ENCODE assay signal across 1 cellular context in genomic region chr17:82058855-82059249, GRCh38.
TF ChIP-seq lines count a peak whose summit lies in the region.

No MANE protein-coding gene starts in this region.

TF ChIP-seq in GM12878, 131 proteins besides CTCF, POLR2A, EP300 and RAD21:
- no peak for TF ChIP-seq ASH2L (IDR thresholded peaks at IDR 0.05; ENCODE audit: borderline replicate concordance, low read depth)
- no peak for TF ChIP-seq IRF4 (IDR thresholded peaks at IDR 0.05; ENCODE audit: low read depth, low read length)
- TF ChIP-seq NRF1 (conservative IDR thresholded peaks at IDR 0.05; ENCODE audit: low read depth, low read length), result no peak
- no peak for TF ChIP-seq ZBTB11 (CRISPR knock-in tag; IDR thresholded peaks at IDR 0.05)
- TF ChIP-seq CREB1 (IDR thresholded peaks at IDR 0.05; ENCODE audit: low read depth), result no peak
- no peak for TF ChIP-seq TARDBP (IDR thresholded peaks at IDR 0.05; ENCODE audit: borderline replicate concordance)
- no peak for TF ChIP-seq ATF2 (IDR thresholded peaks at IDR 0.05; ENCODE audit: low read length)
- no peak for TF ChIP-seq GABPA (IDR thresholded peaks at IDR 0.05; ENCODE audit: low read depth)
- no peak for TF ChIP-seq ESRRA (IDR thresholded peaks at IDR 0.05; ENCODE audit: low read length)
- no peak for TF ChIP-seq HCFC1 (IDR thresholded peaks at IDR 0.05; ENCODE audit: low read length)
- no peak for TF ChIP-seq TAF1 (IDR thresholded peaks at IDR 0.05; ENCODE audit: borderline replicate concordance, low read depth, low read length)
- no peak for TF ChIP-seq NR2C2 (IDR thresholded peaks at IDR 0.05; ENCODE audit: borderline replicate concordance, control insufficient read depth, insufficient read length, low read depth)
- no peak for TF ChIP-seq ZNF207 (IDR thresholded peaks at IDR 0.05; ENCODE audit: borderline replicate concordance)
- no peak for TF ChIP-seq PML (IDR thresholded peaks at IDR 0.05; ENCODE audit: low read length)
